ENCODE assay signal across 12 cellular contexts in genomic region chr11:26522912-26523610, GRCh38. TPM values are rescaled to one million over a fixed set of nuclear protein-coding genes. Genes with fewer than 3 reads are reported as not detected.
DNase-seq lines count a peak whose midpoint lies in the region; ATAC-seq, FAIRE-seq and TF ChIP-seq lines count a peak whose summit lies in the region.
"Had no signal": no experiment of that assay in that cellular context is flagged by ENCODE, and none has a peak within 500 bp of the region (broad histone marks: within the 10 kb centered on the region; RNA-seq: fewer than 3 reads in every experiment).

No MANE protein-coding gene starts in this region.

- TF ChIP-seq CTCF in bronchial epithelial cell (IDR thresholded peaks at IDR 0.05; ENCODE audit: insufficient read depth, low read length, severe bottlenecking) (peak; percentile 59), progenitor cell of endocrine pancreas (IDR thresholded peaks at IDR 0.05; ENCODE audit: unreplicated experiment) (peak; percentile 40), stomach (IDR thresholded peaks at IDR 0.05) (no peak)

- H3K4me1 ChIP-seq in stomach: no peaks in the 10 kb centered on the region
- H3K4me1 ChIP-seq: parathyroid adenoma, transverse colon had no signal

- no peaks in the 10 kb centered on the region for H3K27me3 ChIP-seq in bronchial epithelial cell (ENCODE audit: control insufficient read depth, insufficient read depth, low read length)
- no peaks in the 10 kb centered on the region for H3K27me3 ChIP-seq in stomach
- H3K27me3 ChIP-seq: transverse colon had no signal

- no peaks in the 10 kb centered on the region for H3K36me3 Mint-ChIP-seq in progenitor cell of endocrine pancreas (ENCODE audit: insufficient read depth)

- intact Hi-C loops in stomach (cut with DNase I; ENCODE audit: low total_unique reads): no loop called here

- H3K27ac Mint-ChIP-seq in progenitor cell of endocrine pancreas: no peak overlapping the region

- H3K36me3 ChIP-seq in bronchial epithelial cell (ENCODE audit: control insufficient read depth, insufficient read depth, low read length): no peaks in the 10 kb centered on the region
- no peaks in the 10 kb centered on the region for H3K36me3 ChIP-seq in stomach
- H3K36me3 ChIP-seq: transverse colon had no signal

- no peak overlapping the region for H3K4me3 ChIP-seq in bronchial epithelial cell (ENCODE audit: low read depth, low read length)
- H3K4me3 ChIP-seq in stomach: no peak overlapping the region
- H3K4me3 ChIP-seq: transverse colon had no signal

- TF ChIP-seq POLR2A in stomach (IDR thresholded peaks at IDR 0.05): no peak

- 60 to 69% (median 64%) methylated on average over 12 of the region's 12 CpGs for WGBS in stomach, 5 donors

- TF ChIP-seq EP300 in stomach (IDR thresholded peaks at IDR 0.05): no peak

- no peak overlapping the region for H3K4me3 Mint-ChIP-seq in progenitor cell of endocrine pancreas (ENCODE audit: low read depth)

- H3K4me1 Mint-ChIP-seq in progenitor cell of endocrine pancreas (ENCODE audit: low read depth): no peaks in the 10 kb centered on the region

- H3K27ac ChIP-seq in stomach: no peak overlapping the region
- H3K27ac ChIP-seq: parathyroid adenoma, transverse colon had no signal

- no peaks in the 10 kb centered on the region for H3K9me3 ChIP-seq in stomach
- H3K9me3 ChIP-seq: transverse colon had no signal

- FAIRE-seq in bronchial epithelial cell (lab: Jason Lieb, UNC): no peak

- ATAC-seq in HG03342 (IDR thresholded peaks at IDR 0.05; ENCODE audit: unreplicated experiment): no peak

- H3K27me3 Mint-ChIP-seq in progenitor cell of endocrine pancreas: no peaks in the 10 kb centered on the region

- H3K9me3 Mint-ChIP-seq in progenitor cell of endocrine pancreas (ENCODE audit: low read depth): peaks cover 3% of the 10 kb centered on the region

- DNase-seq in NCI-H2029 treated with DMSO at 0.1 percent for 48 hours (lab: John Stamatoyannopoulos, UW): peak; percentile 11
- DNase-seq in NCI-H2029 (lab: John Stamatoyannopoulos, UW): no peak
- DNase-seq in MV-4-11 (lab: John Stamatoyannopoulos, UW): peak; percentile 4
- peak; percentile 63 for DNase-seq in bronchial epithelial cell (ENCODE audit: low read depth)
- no peak for DNase-seq in progenitor cell of endocrine pancreas (ENCODE audit: low spot score, unreplicated experiment)
- DNase-seq in stomach: no peak
- no peak for DNase-seq in activated naive CD4-positive, alpha-beta T cell treated with anti-CD3 and anti-CD28 coated beads, Interleukin-2, amount 50 U/mL, for 16 hours
- DNase-seq: cerebellar nuclear complex, transverse colon had no signal

RNA-seq across cellular contexts. Expression of gene MUC15, which starts 49.0 kb away (rescaled TPM):
- total RNA-seq in bronchial epithelial cell (0.53 and 7.3 TPM in 2 replicates), progenitor cell of endocrine pancreas (0.31 and 0.53 TPM in 2 replicates), stomach (1 to 10 TPM in 1 of 5 donors, not detected in 4; 1.3 TPM)
- polyA plus RNA-seq in stomach: 1 to 10 TPM in 1 of 3 donors, not detected in 2; 3.9 TPM
- total RNA-seq: T-helper 2 cell treated with Interferon-gamma antibody and Interleukin-4, amounts not matched to agents 100 ng/mL and 5 ng/mL, for 36 hours; transverse colon had no signal

Comparison
In these comparisons a context has a peak if more than half of its experiments do, and no peak if none do; other contexts are left out.
1. DNase-seq: peak in NCI-H2029 treated with DMSO at 0.1 percent for 48 hours (single experiment), MV-4-11 (single experiment) and bronchial epithelial cell (single experiment); none in NCI-H2029 (single experiment), progenitor cell of endocrine pancreas (single experiment), stomach (single experiment) and activated naive CD4-positive, alpha-beta T cell treated with anti-CD3 and anti-CD28 coated beads, Interleukin-2, amount 50 U/mL, for 16 hours (single experiment).
2. CTCF ChIP-seq: peak in bronchial epithelial cell (single experiment) and progenitor cell of endocrine pancreas (single experiment); none in stomach (0 of 7).